1 cellular context compared by ENCODE assay signal in genomic region chr6:28868873-28869272, GRCh38.
TF ChIP-seq lines count a peak whose summit lies in the region.

No MANE protein-coding gene starts in this region.

TF ChIP-seq in HEK293, 187 proteins besides CTCF, POLR2A, EP300 and RAD21 (continued from another document):
- TF ChIP-seq ZNF398 (tag by site-specific recombination; IDR thresholded peaks at IDR 0.05) = no peak
